ENCODE assay signal across 28 cellular contexts in genomic region chr1:168141986-168142385, GRCh38.
"Had no signal": no experiment of that assay in that cellular context is flagged by ENCODE, and none has a peak within 500 bp of the region (broad histone marks: within the 10 kb centered on the region; RNA-seq: fewer than 3 reads in every experiment).

No MANE protein-coding gene starts in this region.

- H3K4me3 ChIP-seq: SJSA1 had no signal

- H3K36me3 Mint-ChIP-seq: activated naive CD8-positive, alpha-beta T cell had no signal

- H3K9me3 Mint-ChIP-seq: activated B cell treated with CpG ODN at 0.5 μM for 24 hours; activated CD4-positive, alpha-beta memory T cell treated with anti-CD3 and anti-CD28 coated beads, Interleukin-2, amount 10 ng/mL, durations not matched to agents 7 days and 5 days; activated naive CD4-positive, alpha-beta T cell treated with anti-CD3 and anti-CD28 coated beads for 36 hours; activated T-helper 17 cell treated with anti-CD3 and anti-CD28 coated beads, Interleukin-2, amount 50 U/mL, for 72 hours had no signal

- ATAC-seq: activated T-helper 17 cell treated with anti-CD3 and anti-CD28 coated beads, Interleukin-2, amount 50 U/mL, for 72 hours; PC-3; T-helper 17 cell had no signal

- H3K4me3 Mint-ChIP-seq: activated B cell treated with CpG ODN at 0.5 μM for 24 hours; activated CD4-positive, alpha-beta memory T cell treated with anti-CD3 and anti-CD28 coated beads, Interleukin-2, amount 10 ng/mL, durations not matched to agents 7 days and 5 days; activated naive CD4-positive, alpha-beta T cell treated with anti-CD3 and anti-CD28 coated beads for 36 hours; activated naive CD8-positive, alpha-beta T cell; activated T-helper 17 cell treated with anti-CD3 and anti-CD28 coated beads, Interleukin-2, amount 50 U/mL, for 72 hours; T-helper 17 cell had no signal

- H3K27ac Mint-ChIP-seq: activated B cell treated with CpG ODN at 0.5 μM for 24 hours; activated CD4-positive, alpha-beta memory T cell treated with anti-CD3 and anti-CD28 coated beads, Interleukin-2, amount 10 ng/mL, durations not matched to agents 7 days and 5 days; activated naive CD4-positive, alpha-beta T cell treated with anti-CD3 and anti-CD28 coated beads for 36 hours; activated naive CD8-positive, alpha-beta T cell; activated T-helper 17 cell treated with anti-CD3 and anti-CD28 coated beads, Interleukin-2, amount 50 U/mL, for 72 hours; T-helper 17 cell had no signal

- H3K27ac ChIP-seq: brain microvascular endothelial cell, SJSA1 had no signal

- DNase-seq: activated B cell treated with CpG ODN at 0.5 μM for 24 hours; activated CD4-positive, alpha-beta memory T cell treated with anti-CD3 and anti-CD28 coated beads, Interleukin-2, amount 10 ng/mL, durations not matched to agents 7 days and 5 days; activated CD4-positive, alpha-beta T cell treated with anti-CD3 and anti-CD28 coated beads for 1 hour; activated CD4-positive, alpha-beta T cell treated with anti-CD3 and anti-CD28 coated beads, Interleukin-2, amount 50 U/mL, for 1 hour; activated gamma-delta T cell; activated naive CD4-positive, alpha-beta T cell treated with anti-CD3 and anti-CD28 coated beads for 36 hours; activated T-cell treated with anti-CD3 and anti-CD28 coated beads for 4 hours; activated T-cell treated with anti-CD3 and anti-CD28 coated beads, Interleukin-2, amount 50 U/mL, for 48 hours; amygdala; brain microvascular endothelial cell; cerebellar nuclear complex; Kasumi-1; KBM-7; NCI-H1048; NCI-H146; NCI-H1930; NCI-H2171; NCI-H2227 treated with DMSO at 0.1 percent for 48 hours; NCI-H526; NCI-H774; NK-92 treated with Interleukin-12 subunit alpha and Interleukin-12 subunit beta, amount 100 ng/mL, for 24 hours; PC-3; SHP77; T-helper 17 cell; T-helper 9 cell had no signal

- H3K27me3 ChIP-seq: brain microvascular endothelial cell, SJSA1 had no signal

- H3K9me3 ChIP-seq: SJSA1 had no signal

- H3K36me3 ChIP-seq: brain microvascular endothelial cell, SJSA1 had no signal
